8 cellular contexts compared by ENCODE assay signal in the genomic region with DNA sequence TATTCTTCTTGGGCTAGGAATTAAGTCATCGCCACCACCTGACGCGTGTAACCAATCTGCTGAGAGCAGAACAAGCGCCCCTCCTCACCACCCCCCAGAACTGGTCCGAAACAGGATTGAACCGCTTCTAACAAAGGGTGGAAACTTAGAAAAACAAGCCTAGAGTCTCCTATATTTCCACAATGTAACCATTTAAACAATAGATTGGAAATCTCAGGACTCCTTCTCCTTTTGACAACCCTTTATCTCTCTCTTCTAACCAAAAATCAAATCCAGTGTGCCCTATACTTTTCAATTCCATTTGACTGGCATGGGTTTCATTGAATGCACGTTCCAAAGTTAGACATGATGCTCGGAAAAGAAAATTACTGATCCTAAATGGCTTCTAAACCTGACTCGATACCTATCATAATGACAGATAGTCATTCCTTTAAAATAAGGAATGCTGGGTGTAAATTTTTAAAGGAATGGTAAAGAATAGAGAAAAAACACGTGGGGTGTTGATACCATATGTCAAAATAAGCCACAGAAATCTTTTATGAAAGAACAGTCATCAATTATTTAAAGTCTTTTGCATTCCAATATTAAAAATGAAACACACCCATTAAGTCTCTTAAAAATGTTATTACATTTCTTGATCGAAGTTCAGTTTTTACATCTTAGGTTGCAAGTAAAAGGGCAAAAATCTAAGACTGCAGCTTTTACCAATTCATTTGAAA.
DNase-seq lines count a peak whose midpoint lies in the region; ATAC-seq and TF ChIP-seq lines count a peak whose summit lies in the region.

No MANE protein-coding gene starts in this region.

- DNase-seq in ELR (ENCODE audit: low read depth) (peak; percentile 87), NCI-H345 (lab: John Stamatoyannopoulos, UW) (peak; percentile 87), choroid plexus epithelial cell (ENCODE audit: low read depth) (peak; percentile 94), kidney tubule cell (ENCODE audit: low spot score) (peak; percentile 87)
- peak; percentile 65 for DNase-seq in activated CD4-positive, CD25-positive, alpha-beta regulatory T cell treated with anti-CD3 and anti-CD28 coated beads, Interleukin-2, amount 50 U/mL, for 16 hours (ENCODE audit: low read depth, low spot score)
- DNase-seq in stimulated activated CD4-positive, alpha-beta T cell treated with anti-CD3 and anti-CD28 coated beads, Interleukin-15, amount 100 ng/mL, for 48 hours (ENCODE audit: low read depth in 2 of 2): peak; percentile 56 to 63

- ATAC-seq in HG02973 (IDR thresholded peaks at IDR 0.05; ENCODE audit: unreplicated experiment) (peak; percentile 16), GM19328 (IDR thresholded peaks at IDR 0.05; ENCODE audit: unreplicated experiment) (no peak)

- H3K4me3 ChIP-seq in choroid plexus epithelial cell (ENCODE audit: low read depth, low read length): peak overlapping the region; percentile 82

- no peak for TF ChIP-seq CTCF in choroid plexus epithelial cell (conservative IDR thresholded peaks at IDR 0.05; ENCODE audit: low read depth, low read length)
